In the genomic region with DNA sequence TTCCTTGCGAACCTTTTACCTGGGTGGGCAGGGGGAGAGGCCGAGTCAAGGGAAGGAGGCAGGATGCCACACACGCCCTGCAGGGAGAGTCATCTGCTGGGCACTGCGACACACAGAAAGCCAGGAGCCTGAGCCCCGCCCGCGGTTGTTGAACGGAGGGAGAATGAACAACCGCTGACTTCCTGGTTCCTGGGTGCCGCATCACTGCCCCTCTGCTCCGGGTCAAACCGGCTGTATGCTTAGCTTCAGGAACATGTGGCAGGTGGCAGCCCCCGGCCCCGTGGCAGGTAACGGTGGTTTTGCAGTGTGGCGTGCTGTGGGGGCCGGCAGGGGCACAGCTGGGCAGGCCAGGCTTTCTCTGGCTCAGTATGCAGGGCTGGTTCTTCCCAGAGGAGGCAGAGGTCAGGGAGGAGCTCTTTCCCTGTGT, we compare ENCODE assay signal across 11 cellular contexts. TPM values are rescaled to one million over a fixed set of nuclear protein-coding genes. Genes with fewer than 3 reads are reported as not detected.
DNase-seq lines count a peak whose midpoint lies in the region; ATAC-seq and TF ChIP-seq lines count a peak whose summit lies in the region.
"Had no signal": no experiment of that assay in that cellular context is flagged by ENCODE, and none has a peak within 500 bp of the region (broad histone marks: within the 10 kb centered on the region; RNA-seq: fewer than 3 reads in every experiment).

No MANE protein-coding gene starts in this region.

- no peaks in the 10 kb centered on the region for H3K9me3 ChIP-seq in CD4-positive, alpha-beta T cell (ENCODE audit: control insufficient read depth, low read length)
- H3K9me3 ChIP-seq: prostate gland had no signal

- ATAC-seq in CD4-positive, alpha-beta T cell (ENCODE audit: poor library complexity) = peak; percentile 71
- ATAC-seq in activated T-helper 17 cell treated with anti-CD3 and anti-CD28 coated beads, Interleukin-2, amount 50 U/mL, for 72 hours (replicated peaks) = peak; percentile 79
- ATAC-seq in naive thymus-derived CD8-positive, alpha-beta T cell = peak; percentile 52 to 57
- ATAC-seq in GM21529 (IDR thresholded peaks at IDR 0.05; ENCODE audit: unreplicated experiment) = no peak

- no peaks in the 10 kb centered on the region for H3K27me3 Mint-ChIP-seq in CD4-positive, alpha-beta T cell
- H3K27me3 Mint-ChIP-seq in activated T-helper 17 cell treated with anti-CD3 and anti-CD28 coated beads, Interleukin-2, amount 50 U/mL, for 72 hours = no peaks in the 10 kb centered on the region
- no peaks in the 10 kb centered on the region for H3K27me3 Mint-ChIP-seq in naive thymus-derived CD8-positive, alpha-beta T cell

- CTCF ChIA-PET in CD4-positive, alpha-beta T cell (lab: Charles Lee) = interaction anchor here (0.7 kb wide), 1 partner anchor 33 kb away, joined by 4 read pairs; no protein-coding TSS in a partner anchor

- peaks cover 34% of the 10 kb centered on the region for H3K36me3 Mint-ChIP-seq in CD4-positive, alpha-beta T cell (ENCODE audit: low read depth)
- H3K36me3 Mint-ChIP-seq in activated T-helper 17 cell treated with anti-CD3 and anti-CD28 coated beads, Interleukin-2, amount 50 U/mL, for 72 hours (ENCODE audit: low read depth) = no peaks in the 10 kb centered on the region
- peaks cover 0 to 27% (median 11%) of the 10 kb centered on the region in 3 donors for H3K36me3 Mint-ChIP-seq in naive thymus-derived CD8-positive, alpha-beta T cell

- peak overlapping the region; percentile 84 for H3K27ac Mint-ChIP-seq in CD4-positive, alpha-beta T cell
- H3K27ac Mint-ChIP-seq in activated T-helper 17 cell treated with anti-CD3 and anti-CD28 coated beads, Interleukin-2, amount 50 U/mL, for 72 hours = no peak overlapping the region
- peak overlapping the region; percentile 78 to 93 (median 90) for H3K27ac Mint-ChIP-seq in naive thymus-derived CD8-positive, alpha-beta T cell
- H3K27ac Mint-ChIP-seq: dendritic cell treated with granulocyte-macrophage colony-stimulating factor and Interleukin-4, amounts not matched to agents 40 ng/mL and 50 ng/mL, for 4 days had no signal

- peak in 7 of 10 experiments; percentile 8 to 47 (median 34) for DNase-seq in CD4-positive, alpha-beta T cell
- peak; percentile 11 for DNase-seq in NCI-H345 treated with DMSO at 0.1 percent for 48 hours (lab: John Stamatoyannopoulos, UW; ENCODE audit: unreplicated experiment)
- DNase-seq in naive thymus-derived CD8-positive, alpha-beta T cell = peak in 7 of 10 donors; percentile 27 to 65 (median 34)
- no peak for DNase-seq in HCEC 1CT
- DNase-seq in GM20000 (ENCODE audit: low spot score) = no peak
- DNase-seq in NCI-H226 = no peak

- peaks cover 66% of the 10 kb centered on the region for H3K4me1 Mint-ChIP-seq in CD4-positive, alpha-beta T cell (ENCODE audit: low read depth)
- H3K4me1 Mint-ChIP-seq in activated T-helper 17 cell treated with anti-CD3 and anti-CD28 coated beads, Interleukin-2, amount 50 U/mL, for 72 hours = peaks cover 22% of the 10 kb centered on the region
- H3K4me1 Mint-ChIP-seq in naive thymus-derived CD8-positive, alpha-beta T cell = peaks cover 41 to 65% (median 60%) of the 10 kb centered on the region in 4 donors

- no peak for TF ChIP-seq CTCF in CD4-positive, alpha-beta T cell (IDR thresholded peaks at IDR 0.05)
- TF ChIP-seq CTCF in GM20000 (IDR thresholded peaks at IDR 0.05; ENCODE audit: extremely low read depth, missing control alignments) = no peak

- no peaks in the 10 kb centered on the region for H3K9me3 Mint-ChIP-seq in CD4-positive, alpha-beta T cell
- no peaks in the 10 kb centered on the region for H3K9me3 Mint-ChIP-seq in activated T-helper 17 cell treated with anti-CD3 and anti-CD28 coated beads, Interleukin-2, amount 50 U/mL, for 72 hours
- H3K9me3 Mint-ChIP-seq in naive thymus-derived CD8-positive, alpha-beta T cell = no peaks in the 10 kb centered on the region
- H3K9me3 Mint-ChIP-seq: dendritic cell treated with granulocyte-macrophage colony-stimulating factor and Interleukin-4, amounts not matched to agents 40 ng/mL and 50 ng/mL, for 4 days had no signal

- no peak overlapping the region for H3K27ac ChIP-seq in CD4-positive, alpha-beta T cell (ENCODE audit: low read depth, low read length)
- H3K27ac ChIP-seq: C4-2B, prostate gland had no signal

- peak overlapping the region; percentile 83 for H3K4me3 Mint-ChIP-seq in CD4-positive, alpha-beta T cell
- H3K4me3 Mint-ChIP-seq in activated T-helper 17 cell treated with anti-CD3 and anti-CD28 coated beads, Interleukin-2, amount 50 U/mL, for 72 hours = peak overlapping the region; percentile 66
- peak overlapping the region; percentile 75 to 90 (median 81) for H3K4me3 Mint-ChIP-seq in naive thymus-derived CD8-positive, alpha-beta T cell
- H3K4me3 Mint-ChIP-seq: dendritic cell treated with granulocyte-macrophage colony-stimulating factor and Interleukin-4, amounts not matched to agents 40 ng/mL and 50 ng/mL, for 4 days had no signal

- H3K27me3 ChIP-seq in CD4-positive, alpha-beta T cell (ENCODE audit: control insufficient read depth, insufficient read depth, low read length) = no peaks in the 10 kb centered on the region

- intact Hi-C loops in CD4-positive, alpha-beta T cell (cut with DNase I, micrococcal nuclease) = loop anchor here in 1 of 2 experiments (1.0 to 2.0 kb wide), 2 partner anchors 18 to 32 kb away; no protein-coding TSS in a partner anchor

- POLR2A ChIA-PET in CD4-positive, alpha-beta T cell (lab: Charles Lee) = interaction anchor here (1.2 to 2.9 kb wide), 3 partner anchors 19 to 34 kb away, joined by 5 to 12 read pairs (median 11); partner anchors contain the start of gene APBA2
- POLR2A ChIA-PET in naive thymus-derived CD8-positive, alpha-beta T cell (lab: Charles Lee) = interaction anchor here (0.7 to 6.0 kb wide), 7 partner anchors 18 to 55 kb away, joined by 3 to 62 read pairs (median 4); partner anchors contain the start of gene APBA2

RNA-seq across cellular contexts. Expression of gene APBA2, which starts 33.4 kb away (rescaled TPM):
- total RNA-seq in CD4-positive, alpha-beta T cell = 100 to 1,000 TPM; 123 to 126 TPM
- total RNA-seq in activated T-helper 17 cell treated with anti-CD3 and anti-CD28 coated beads, Interleukin-2, amount 50 U/mL, for 72 hours = 1 to 10 TPM; 2.3 to 3.8 TPM
- total RNA-seq in naive thymus-derived CD8-positive, alpha-beta T cell = 100 to 1,000 TPM; 206 to 216 TPM
- polyA plus RNA-seq in naive thymus-derived CD8-positive, alpha-beta T cell = 100 to 1,000 TPM in 1 of 3 donors, 10 to 100 TPM in 2; 75.5 to 164 (median 95.1) TPM

Comparison
In these comparisons a context has a peak if more than half of its experiments do, and no peak if none do; other contexts are left out.
1. DNase-seq: peak in CD4-positive, alpha-beta T cell (7 of 10), NCI-H345 treated with DMSO at 0.1 percent for 48 hours (single experiment) and naive thymus-derived CD8-positive, alpha-beta T cell (7 of 10); none in HCEC 1CT (single experiment), GM20000 (single experiment) and NCI-H226 (single experiment).
2. RNA of gene APBA2, which starts 33.4 kb away (total RNA-seq): 206 to 216 TPM in naive thymus-derived CD8-positive, alpha-beta T cell and 123 to 126 TPM in CD4-positive, alpha-beta T cell; 2.3 to 3.8 TPM in activated T-helper 17 cell treated with anti-CD3 and anti-CD28 coated beads, Interleukin-2, amount 50 U/mL, for 72 hours; every median in the first group is over 10 times any median in the second.
3. Peak in every context shown above with its lines, with median percentiles within 50 percentile points of each other: H3K4me3 Mint-ChIP-seq.